ENCODE assay signal across 12 cellular contexts in genomic region chr11:8597182-8597581, GRCh38. TPM values are rescaled to one million over a fixed set of nuclear protein-coding genes. Genes with fewer than 3 reads are reported as not detected.
DNase-seq lines count a peak whose midpoint lies in the region; ATAC-seq and TF ChIP-seq lines count a peak whose summit lies in the region.
"Had no signal": no experiment of that assay in that cellular context is flagged by ENCODE, and none has a peak within 500 bp of the region (broad histone marks: within the 10 kb centered on the region; RNA-seq: fewer than 3 reads in every experiment).

No MANE protein-coding gene starts in this region.

- H3K36me3 ChIP-seq in adrenal gland (replicated peaks in 1 of 2) = no peaks in the 10 kb centered on the region
- H3K36me3 ChIP-seq: neural progenitor cell had no signal

- WGBS in adrenal gland, 4 donors = 44 to 67% (median 44%) methylated on average over 3 of the region's 3 CpGs

- intact Hi-C loops in adrenal gland (cut with DNase I) = no loop called here

- TF ChIP-seq CTCF in adrenal gland (IDR thresholded peaks at IDR 0.05) = no peak

- TF ChIP-seq POLR2A in adrenal gland (IDR thresholded peaks at IDR 0.05) = no peak

- peaks cover 0 to 5% of the 10 kb centered on the region in 2 donors for H3K4me1 ChIP-seq in adrenal gland (replicated peaks in 1 of 2)

- H3K4me3 ChIP-seq in adrenal gland = no peak overlapping the region
- H3K4me3 ChIP-seq: neural progenitor cell had no signal

- no peak overlapping the region for H3K27ac ChIP-seq in adrenal gland
- H3K27ac ChIP-seq: neural progenitor cell had no signal

- no peak for ATAC-seq in HG02973 (IDR thresholded peaks at IDR 0.05; ENCODE audit: unreplicated experiment)
- ATAC-seq: activated CD4-positive, CD25-positive, alpha-beta regulatory T cell treated with anti-CD3 and anti-CD28 coated beads, Interleukin-2, amount 50 U/mL, for 24 hours had no signal

- DNase-seq in EL = peak; percentile 31
- DNase-seq in M059J (ENCODE audit: low read depth) = peak; percentile 60
- DNase-seq in SIG-M5 (lab: John Stamatoyannopoulos, UW) = peak; percentile 5
- DNase-seq in glomerular visceral epithelial cell (ENCODE audit: extremely low spot score) = peak; percentile 45
- DNase-seq in adrenal gland = no peak
- no peak for DNase-seq in NCI-H82 (lab: John Stamatoyannopoulos, UW)
- DNase-seq: foreskin melanocyte; NCI-H187 treated with DMSO at 0.1 percent for 48 hours; stimulated activated CD4-positive, alpha-beta T cell treated with anti-CD3 and anti-CD28 coated beads, Interleukin-15, amount 100 ng/mL, for 24 hours had no signal

- H3K27me3 ChIP-seq in adrenal gland = no peaks in the 10 kb centered on the region
- H3K27me3 ChIP-seq: neural progenitor cell had no signal

- no peaks in the 10 kb centered on the region for H3K9me3 ChIP-seq in adrenal gland (replicated peaks in 1 of 3)

RNA-seq across cellular contexts. Expression of gene STK33, which starts 3.2 kb away (rescaled TPM):
- 5.7 and 14.3 TPM in 2 replicates for total RNA-seq in M059J (2014; rRNA removed; shearing (Covaris generic))
- total RNA-seq in adrenal gland = 10 to 100 TPM in 6 of 8 donors, 1 to 10 TPM in 2; 6.8 to 21.9 (median 17.2) TPM
- polyA plus RNA-seq in adrenal gland = 10 to 100 TPM; 17.2 to 36.0 (median 35.8) TPM

Comparison
In these comparisons a context has a peak if more than half of its experiments do, and no peak if none do; other contexts are left out.
1. DNase-seq: peak in EL (single experiment), M059J (single experiment), SIG-M5 (single experiment) and glomerular visceral epithelial cell (single experiment); none in adrenal gland (0 of 7) and NCI-H82 (single experiment).